Comparison of ENCODE assay signal across 15 cellular contexts in genomic region chr13:101640797-101641400, GRCh38.
DNase-seq lines count a peak whose midpoint lies in the region; ATAC-seq and TF ChIP-seq lines count a peak whose summit lies in the region.
"Had no signal": no experiment of that assay in that cellular context is flagged by ENCODE, and none has a peak within 500 bp of the region (broad histone marks: within the 10 kb centered on the region; RNA-seq: fewer than 3 reads in every experiment).

No MANE protein-coding gene starts in this region.

- no peaks in the 10 kb centered on the region for H3K9me2 ChIP-seq in PC-9 (ENCODE audit: insufficient read depth)

- H2AFZ ChIP-seq in PC-9: no peak overlapping the region
- H2AFZ ChIP-seq: GM23338 had no signal

- H3K36me3 Mint-ChIP-seq in osteocyte (ENCODE audit: unreplicated experiment): peaks cover 40% of the 10 kb centered on the region
- H3K36me3 Mint-ChIP-seq in activated T-helper 17 cell treated with anti-CD3 and anti-CD28 coated beads, Interleukin-2, amount 50 U/mL, for 72 hours (ENCODE audit: low read depth): no peaks in the 10 kb centered on the region
- H3K36me3 Mint-ChIP-seq in CD4-positive, alpha-beta T cell (ENCODE audit: low read depth): no peaks in the 10 kb centered on the region
- H3K36me3 Mint-ChIP-seq: stimulated activated effector memory CD8-positive, alpha-beta T cell treated with anti-CD3 and anti-CD28 coated beads, Interleukin-12 subunit alpha, Interleukin-12 subunit beta, amount 100 ng/mL, for 72 hours had no signal

- H3K27ac ChIP-seq in PC-9 (peak overlapping the region; percentile 36), epithelial cell of prostate (peak overlapping the region; percentile 19), right lobe of liver (no peak overlapping the region)
- no peak overlapping the region for H3K27ac ChIP-seq in CD4-positive, alpha-beta T cell (ENCODE audit: low read depth, low read length)
- H3K27ac ChIP-seq: neutrophil had no signal

- no peaks in the 10 kb centered on the region for H3K9me3 Mint-ChIP-seq in osteocyte (ENCODE audit: unreplicated experiment)
- H3K9me3 Mint-ChIP-seq in activated T-helper 17 cell treated with anti-CD3 and anti-CD28 coated beads, Interleukin-2, amount 50 U/mL, for 72 hours: no peaks in the 10 kb centered on the region
- H3K9me3 Mint-ChIP-seq in CD4-positive, alpha-beta T cell: no peaks in the 10 kb centered on the region
- H3K9me3 Mint-ChIP-seq: GM23338; stimulated activated effector memory CD8-positive, alpha-beta T cell treated with anti-CD3 and anti-CD28 coated beads, Interleukin-12 subunit alpha, Interleukin-12 subunit beta, amount 100 ng/mL, for 72 hours; T-helper 1 cell treated with Interleukin-12 subunit alpha and Interleukin-12 subunit beta and Interleukin-4 antibody, amounts not matched to agents 30 μg/mL and 1 μg/mL, for 36 hours had no signal

- peaks cover 27% of the 10 kb centered on the region for H3K4me1 Mint-ChIP-seq in osteocyte (ENCODE audit: unreplicated experiment)
- no peaks in the 10 kb centered on the region for H3K4me1 Mint-ChIP-seq in activated T-helper 17 cell treated with anti-CD3 and anti-CD28 coated beads, Interleukin-2, amount 50 U/mL, for 72 hours
- no peaks in the 10 kb centered on the region for H3K4me1 Mint-ChIP-seq in CD4-positive, alpha-beta T cell (ENCODE audit: low read depth)
- H3K4me1 Mint-ChIP-seq: GM23338; stimulated activated effector memory CD8-positive, alpha-beta T cell treated with anti-CD3 and anti-CD28 coated beads, Interleukin-12 subunit alpha, Interleukin-12 subunit beta, amount 100 ng/mL, for 72 hours had no signal

- no peaks in the 10 kb centered on the region for H3K27me3 ChIP-seq in PC-9 (ENCODE audit: insufficient read depth, low read depth)
- no peaks in the 10 kb centered on the region for H3K27me3 ChIP-seq in right lobe of liver
- H3K27me3 ChIP-seq in CD4-positive, alpha-beta T cell (ENCODE audit: control insufficient read depth, insufficient read depth, low read length): no peaks in the 10 kb centered on the region
- H3K27me3 ChIP-seq: neutrophil had no signal

- no peak for TF ChIP-seq POLR2A in right lobe of liver (IDR thresholded peaks at IDR 0.05)

- no peaks in the 10 kb centered on the region for H3K36me3 ChIP-seq in PC-9 (ENCODE audit: low read depth)
- H3K36me3 ChIP-seq in right lobe of liver: no peaks in the 10 kb centered on the region
- H3K36me3 ChIP-seq: neutrophil had no signal

- no peak for ATAC-seq in right lobe of liver
- ATAC-seq in activated T-helper 17 cell treated with anti-CD3 and anti-CD28 coated beads, Interleukin-2, amount 50 U/mL, for 72 hours (replicated peaks): no peak
- no peak for ATAC-seq in CD4-positive, alpha-beta T cell (ENCODE audit: poor library complexity)
- ATAC-seq: GM23338; stimulated activated effector memory CD8-positive, alpha-beta T cell treated with anti-CD3 and anti-CD28 coated beads, Interleukin-12 subunit alpha, Interleukin-12 subunit beta, amount 100 ng/mL, for 72 hours had no signal

- H3K9me3 ChIP-seq in PC-9 (ENCODE audit: insufficient read depth, low read depth) (no peaks in the 10 kb centered on the region; the same call in 1 of the 2 replicates), right lobe of liver (no peaks in the 10 kb centered on the region)
- H3K9me3 ChIP-seq in CD4-positive, alpha-beta T cell (ENCODE audit: control insufficient read depth, low read length): no peaks in the 10 kb centered on the region
- H3K9me3 ChIP-seq: Caco-2, neutrophil had no signal

- DNase-seq in EH (ENCODE audit: low read depth) (peak; percentile 93), PC-9 (peak in 1 of 2 experiments; percentile 92), epithelial cell of prostate (ENCODE audit: low read depth, low spot score) (peak; percentile 52), osteocyte (ENCODE audit: extremely low spot score, unreplicated experiment) (no peak), SHP77 treated with DMSO at 0.1 percent for 48 hours (lab: John Stamatoyannopoulos, UW) (no peak), right lobe of liver (no peak)
- DNase-seq in CD4-positive, alpha-beta T cell: no peak
- DNase-seq: activated CD4-positive, alpha-beta T cell treated with anti-CD3 and anti-CD28 coated beads, Interleukin-2, amount 50 U/mL, for 4 hours; Caco-2; NCI-H187 had no signal

- H4K20me1 ChIP-seq in PC-9 (ENCODE audit: insufficient read depth): no peaks in the 10 kb centered on the region

- no peak overlapping the region for H3K4me3 ChIP-seq in PC-9
- no peak overlapping the region for H3K4me3 ChIP-seq in right lobe of liver
- H3K4me3 ChIP-seq: GM23338 had no signal

- POLR2A ChIA-PET in PC-9 (lab: Charles Lee; ENCODE audit: unreplicated experiment): interaction anchor here (0.5 kb wide), 1 partner anchor 186 kb away, joined by 5 read pairs; no protein-coding TSS in a partner anchor
- POLR2A ChIA-PET in CD4-positive, alpha-beta T cell (lab: Charles Lee): no interaction called here

- TF ChIP-seq CTCF in PC-9 (conservative IDR thresholded peaks at IDR 0.05): no peak
- TF ChIP-seq CTCF in osteocyte (IDR thresholded peaks at IDR 0.05): no peak
- TF ChIP-seq CTCF in right lobe of liver (IDR thresholded peaks at IDR 0.05): no peak
- TF ChIP-seq CTCF in CD4-positive, alpha-beta T cell (IDR thresholded peaks at IDR 0.05): no peak

- H3K4me3 Mint-ChIP-seq in osteocyte (ENCODE audit: unreplicated experiment): no peak overlapping the region
- no peak overlapping the region for H3K4me3 Mint-ChIP-seq in activated T-helper 17 cell treated with anti-CD3 and anti-CD28 coated beads, Interleukin-2, amount 50 U/mL, for 72 hours
- H3K4me3 Mint-ChIP-seq in CD4-positive, alpha-beta T cell: no peak overlapping the region
- H3K4me3 Mint-ChIP-seq: GM23338; stimulated activated effector memory CD8-positive, alpha-beta T cell treated with anti-CD3 and anti-CD28 coated beads, Interleukin-12 subunit alpha, Interleukin-12 subunit beta, amount 100 ng/mL, for 72 hours; T-helper 1 cell treated with Interleukin-12 subunit alpha and Interleukin-12 subunit beta and Interleukin-4 antibody, amounts not matched to agents 30 μg/mL and 1 μg/mL, for 36 hours had no signal

- CTCF ChIA-PET in PC-9 (lab: Charles Lee): interaction anchor here (0.6 to 0.8 kb wide), 2 partner anchors 42 to 253 kb away, joined by 3 to 4 read pairs; no protein-coding TSS in a partner anchor
- CTCF ChIA-PET in CD4-positive, alpha-beta T cell (lab: Charles Lee): interaction anchor here (1.0 kb wide), 1 partner anchor 27 kb away, joined by 3 read pairs; no protein-coding TSS in a partner anchor

- H3K79me2 ChIP-seq in PC-9 (ENCODE audit: low read depth): 0 out of 2 replicates have a peak, but pooled peaks cover 12% of the 10 kb centered on the region

- H3K27me3 Mint-ChIP-seq in osteocyte (ENCODE audit: unreplicated experiment): no peaks in the 10 kb centered on the region
- H3K27me3 Mint-ChIP-seq in activated T-helper 17 cell treated with anti-CD3 and anti-CD28 coated beads, Interleukin-2, amount 50 U/mL, for 72 hours: peaks cover 14% of the 10 kb centered on the region
- H3K27me3 Mint-ChIP-seq in CD4-positive, alpha-beta T cell: peaks cover 11% of the 10 kb centered on the region

- no TSS peak for BruUV-seq in PC-9 (replicated peaks; lab: Mats Ljungman, UMichigan)

- H3K4me1 ChIP-seq in PC-9 (replicated peaks; ENCODE audit: insufficient read depth) (peaks cover 21% of the 10 kb centered on the region), right lobe of liver (no peaks in the 10 kb centered on the region)
- H3K4me1 ChIP-seq: Caco-2 had no signal

- 64% methylated on average over 2 of the region's 2 CpGs for whole genome bisulfite sequencing in right lobe of liver (ENCODE audit: insufficient coverage, low coverage, low lambda C conversion rate, missing lambda C conversion rate)

- intact Hi-C loops in PC-9 (cut with micrococcal nuclease; ENCODE audit: unreplicated experiment) (loop anchor here (5.0 kb wide), 1 partner anchor 189 kb away; the partner anchor contains the start of gene ITGBL1), right lobe of liver (cut with DNase I) (no loop called here)
- intact Hi-C loops in CD4-positive, alpha-beta T cell (cut with DNase I, micrococcal nuclease): no loop called here

- H3K4me2 ChIP-seq in PC-9: peak overlapping the region; percentile 24; the same call in 1 of the 2 replicates
- H3K4me2 ChIP-seq: GM23338 had no signal

- H3F3A ChIP-seq in PC-9 (ENCODE audit: insufficient read depth, low read depth): peaks cover 13% of the 10 kb centered on the region

- peak overlapping the region; percentile 87 for H3K27ac Mint-ChIP-seq in osteocyte (ENCODE audit: unreplicated experiment)
- no peak overlapping the region for H3K27ac Mint-ChIP-seq in activated T-helper 17 cell treated with anti-CD3 and anti-CD28 coated beads, Interleukin-2, amount 50 U/mL, for 72 hours
- H3K27ac Mint-ChIP-seq in CD4-positive, alpha-beta T cell: no peak overlapping the region
- H3K27ac Mint-ChIP-seq: GM23338; stimulated activated effector memory CD8-positive, alpha-beta T cell treated with anti-CD3 and anti-CD28 coated beads, Interleukin-12 subunit alpha, Interleukin-12 subunit beta, amount 100 ng/mL, for 72 hours; T-helper 1 cell treated with Interleukin-12 subunit alpha and Interleukin-12 subunit beta and Interleukin-4 antibody, amounts not matched to agents 30 μg/mL and 1 μg/mL, for 36 hours had no signal

Comparison
In these comparisons a context has a peak if more than half of its experiments do, and no peak if none do; other contexts are left out.
1. DNase-seq: peak in EH (single experiment) and epithelial cell of prostate (single experiment); none in osteocyte (single experiment), SHP77 treated with DMSO at 0.1 percent for 48 hours (single experiment), right lobe of liver (0 of 3) and CD4-positive, alpha-beta T cell (0 of 10).
2. H3K27ac ChIP-seq: peak in PC-9 (single experiment) and epithelial cell of prostate (single experiment); none in right lobe of liver (0 of 3) and CD4-positive, alpha-beta T cell (single experiment).